Comparison of ENCODE assay signal across 22 cellular contexts in genomic region chr16:10968509-10968908, GRCh38.
"Had no signal": no experiment of that assay in that cellular context is flagged by ENCODE, and none has a peak within 500 bp of the region (broad histone marks: within the 10 kb centered on the region; RNA-seq: fewer than 3 reads in every experiment).

No MANE protein-coding gene starts in this region.

- H3K9me3 Mint-ChIP-seq: activated naive CD4-positive, alpha-beta T cell treated with anti-CD3 and anti-CD28 coated beads, Interleukin-2, amount 10 ng/mL, durations not matched to agents 7 days and 5 days; natural killer cell had no signal

- ATAC-seq: activated CD4-positive, alpha-beta T cell treated with anti-CD3 and anti-CD28 coated beads for 36 hours; activated CD8-positive, alpha-beta memory T cell treated with anti-CD3 and anti-CD28 coated beads, Interleukin-2, amount 10 ng/mL, durations not matched to agents 7 days and 5 days; lower lobe of right lung; natural killer cell; stimulated activated naive CD8-positive, alpha-beta T cell treated with anti-CD3 and anti-CD28 coated beads, Interleukin-15, Interleukin-2, amounts not matched to agents 100 U/mL and 50 U/mL, for 24 hours; T-helper 17 cell had no signal

- DNase-seq: activated CD4-positive, alpha-beta T cell treated with anti-CD3 and anti-CD28 coated beads for 36 hours; activated CD4-positive, alpha-beta T cell treated with anti-CD3 and anti-CD28 coated beads, Interleukin-2, amount 50 U/mL, for 48 hours; activated CD8-positive, alpha-beta memory T cell treated with anti-CD3 and anti-CD28 coated beads, Interleukin-2, amount 10 ng/mL, durations not matched to agents 7 days and 5 days; activated effector memory CD4-positive, alpha-beta T cell treated with Interleukin-2 at 50 U/mL for 16 hours; activated naive CD4-positive, alpha-beta T cell treated with anti-CD3 and anti-CD28 coated beads, Interleukin-2, amount 10 ng/mL, durations not matched to agents 7 days and 5 days; activated T-cell treated with anti-CD3 and anti-CD28 coated beads, Interleukin-2, amount 50 U/mL, for 1 hour; amygdala; dorsolateral prefrontal cortex; foreskin melanocyte; hypothalamus; islet precursor cell; left colon; lower lobe of right lung; natural killer cell; nucleus accumbens; posterior cingulate gyrus; retina; stimulated activated naive CD8-positive, alpha-beta T cell treated with anti-CD3 and anti-CD28 coated beads, Interleukin-15, Interleukin-2, amounts not matched to agents 100 U/mL and 50 U/mL, for 24 hours; T-helper 17 cell; tibial artery; WERI-Rb-1 had no signal

- H3K4me3 Mint-ChIP-seq: activated CD4-positive, alpha-beta T cell treated with anti-CD3 and anti-CD28 coated beads for 36 hours; activated CD8-positive, alpha-beta memory T cell treated with anti-CD3 and anti-CD28 coated beads, Interleukin-2, amount 10 ng/mL, durations not matched to agents 7 days and 5 days; activated naive CD4-positive, alpha-beta T cell treated with anti-CD3 and anti-CD28 coated beads, Interleukin-2, amount 10 ng/mL, durations not matched to agents 7 days and 5 days; natural killer cell; T-helper 17 cell had no signal

- H3K9me3 ChIP-seq: lower lobe of right lung, tibial artery had no signal

- H3K27me3 Mint-ChIP-seq: activated CD4-positive, alpha-beta T cell treated with anti-CD3 and anti-CD28 coated beads for 36 hours; activated CD8-positive, alpha-beta memory T cell treated with anti-CD3 and anti-CD28 coated beads, Interleukin-2, amount 10 ng/mL, durations not matched to agents 7 days and 5 days; activated naive CD4-positive, alpha-beta T cell treated with anti-CD3 and anti-CD28 coated beads, Interleukin-2, amount 10 ng/mL, durations not matched to agents 7 days and 5 days; T-helper 17 cell had no signal

- H3K27ac ChIP-seq: dorsolateral prefrontal cortex, epithelial cell of prostate, lower lobe of right lung, tibial artery, WERI-Rb-1 had no signal

- H3K27me3 ChIP-seq: dorsolateral prefrontal cortex, tibial artery had no signal

- H3K36me3 Mint-ChIP-seq: natural killer cell had no signal

- H3K4me3 ChIP-seq: dorsolateral prefrontal cortex, lower lobe of right lung, tibial artery had no signal

- H3K27ac Mint-ChIP-seq: activated CD4-positive, alpha-beta T cell treated with anti-CD3 and anti-CD28 coated beads for 36 hours; natural killer cell; T-helper 17 cell had no signal
